ENCODE assay signal across 1 cellular context in the genomic region with DNA sequence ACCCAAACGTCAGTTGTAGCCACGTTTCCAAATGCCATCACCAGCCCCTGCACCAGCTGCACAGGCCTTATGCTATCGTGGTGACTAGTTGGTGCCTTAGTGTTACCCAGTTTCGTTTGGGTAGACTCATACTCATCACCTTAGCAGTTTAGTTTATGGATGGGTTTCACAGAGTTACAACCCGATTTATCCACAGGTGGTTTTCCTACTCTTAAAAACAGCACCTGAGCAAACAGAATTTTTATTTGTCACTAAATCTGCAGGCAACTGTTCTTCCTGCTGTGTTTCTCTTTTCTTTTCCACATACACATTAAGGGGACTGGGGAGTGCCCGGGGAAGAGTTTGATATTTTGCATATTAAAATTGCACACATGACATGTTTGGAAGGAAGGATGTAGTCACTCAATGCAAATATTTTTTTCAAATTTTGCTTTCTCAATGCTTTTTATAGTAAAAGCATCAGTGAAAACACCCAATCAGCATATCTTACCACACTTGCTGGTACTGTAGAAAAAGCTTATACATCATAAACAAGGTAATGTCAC.
A peak's percentile ranks its signal among the peaks of the same experiment; 100 is the strongest.
TF ChIP-seq lines count a peak whose summit lies in the region.

No MANE protein-coding gene starts in this region.

TF ChIP-seq in GM12878, 131 proteins besides CTCF, POLR2A, EP300 and RAD21 (continued from another document):
- TF ChIP-seq, protein P1, sequence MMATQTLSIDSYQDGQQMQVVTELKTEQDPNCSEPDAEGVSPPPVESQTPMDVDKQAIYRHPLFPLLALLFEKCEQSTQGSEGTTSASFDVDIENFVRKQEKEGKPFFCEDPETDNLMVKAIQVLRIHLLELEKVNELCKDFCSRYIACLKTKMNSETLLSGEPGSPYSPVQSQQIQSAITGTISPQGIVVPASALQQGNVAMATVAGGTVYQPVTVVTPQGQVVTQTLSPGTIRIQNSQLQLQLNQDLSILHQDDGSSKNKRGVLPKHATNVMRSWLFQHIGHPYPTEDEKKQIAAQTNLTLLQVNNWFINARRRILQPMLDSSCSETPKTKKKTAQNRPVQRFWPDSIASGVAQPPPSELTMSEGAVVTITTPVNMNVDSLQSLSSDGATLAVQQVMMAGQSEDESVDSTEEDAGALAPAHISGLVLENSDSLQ (IDR thresholded peaks at IDR 0.05), result peak; percentile 30; the same call in 1 of the 2 replicates
- TF ChIP-seq, protein P2, sequence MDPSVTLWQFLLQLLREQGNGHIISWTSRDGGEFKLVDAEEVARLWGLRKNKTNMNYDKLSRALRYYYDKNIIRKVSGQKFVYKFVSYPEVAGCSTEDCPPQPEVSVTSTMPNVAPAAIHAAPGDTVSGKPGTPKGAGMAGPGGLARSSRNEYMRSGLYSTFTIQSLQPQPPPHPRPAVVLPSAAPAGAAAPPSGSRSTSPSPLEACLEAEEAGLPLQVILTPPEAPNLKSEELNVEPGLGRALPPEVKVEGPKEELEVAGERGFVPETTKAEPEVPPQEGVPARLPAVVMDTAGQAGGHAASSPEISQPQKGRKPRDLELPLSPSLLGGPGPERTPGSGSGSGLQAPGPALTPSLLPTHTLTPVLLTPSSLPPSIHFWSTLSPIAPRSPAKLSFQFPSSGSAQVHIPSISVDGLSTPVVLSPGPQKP (IDR thresholded peaks at IDR 0.05; ENCODE audit: low read depth, low read length), result no peak
- TF ChIP-seq, protein P3, sequence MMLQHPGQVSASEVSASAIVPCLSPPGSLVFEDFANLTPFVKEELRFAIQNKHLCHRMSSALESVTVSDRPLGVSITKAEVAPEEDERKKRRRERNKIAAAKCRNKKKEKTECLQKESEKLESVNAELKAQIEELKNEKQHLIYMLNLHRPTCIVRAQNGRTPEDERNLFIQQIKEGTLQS (IDR thresholded peaks at IDR 0.05; ENCODE audit: borderline replicate concordance, extremely low read depth, low read depth, low read length), result no peak
- TF ChIP-seq, protein P4, sequence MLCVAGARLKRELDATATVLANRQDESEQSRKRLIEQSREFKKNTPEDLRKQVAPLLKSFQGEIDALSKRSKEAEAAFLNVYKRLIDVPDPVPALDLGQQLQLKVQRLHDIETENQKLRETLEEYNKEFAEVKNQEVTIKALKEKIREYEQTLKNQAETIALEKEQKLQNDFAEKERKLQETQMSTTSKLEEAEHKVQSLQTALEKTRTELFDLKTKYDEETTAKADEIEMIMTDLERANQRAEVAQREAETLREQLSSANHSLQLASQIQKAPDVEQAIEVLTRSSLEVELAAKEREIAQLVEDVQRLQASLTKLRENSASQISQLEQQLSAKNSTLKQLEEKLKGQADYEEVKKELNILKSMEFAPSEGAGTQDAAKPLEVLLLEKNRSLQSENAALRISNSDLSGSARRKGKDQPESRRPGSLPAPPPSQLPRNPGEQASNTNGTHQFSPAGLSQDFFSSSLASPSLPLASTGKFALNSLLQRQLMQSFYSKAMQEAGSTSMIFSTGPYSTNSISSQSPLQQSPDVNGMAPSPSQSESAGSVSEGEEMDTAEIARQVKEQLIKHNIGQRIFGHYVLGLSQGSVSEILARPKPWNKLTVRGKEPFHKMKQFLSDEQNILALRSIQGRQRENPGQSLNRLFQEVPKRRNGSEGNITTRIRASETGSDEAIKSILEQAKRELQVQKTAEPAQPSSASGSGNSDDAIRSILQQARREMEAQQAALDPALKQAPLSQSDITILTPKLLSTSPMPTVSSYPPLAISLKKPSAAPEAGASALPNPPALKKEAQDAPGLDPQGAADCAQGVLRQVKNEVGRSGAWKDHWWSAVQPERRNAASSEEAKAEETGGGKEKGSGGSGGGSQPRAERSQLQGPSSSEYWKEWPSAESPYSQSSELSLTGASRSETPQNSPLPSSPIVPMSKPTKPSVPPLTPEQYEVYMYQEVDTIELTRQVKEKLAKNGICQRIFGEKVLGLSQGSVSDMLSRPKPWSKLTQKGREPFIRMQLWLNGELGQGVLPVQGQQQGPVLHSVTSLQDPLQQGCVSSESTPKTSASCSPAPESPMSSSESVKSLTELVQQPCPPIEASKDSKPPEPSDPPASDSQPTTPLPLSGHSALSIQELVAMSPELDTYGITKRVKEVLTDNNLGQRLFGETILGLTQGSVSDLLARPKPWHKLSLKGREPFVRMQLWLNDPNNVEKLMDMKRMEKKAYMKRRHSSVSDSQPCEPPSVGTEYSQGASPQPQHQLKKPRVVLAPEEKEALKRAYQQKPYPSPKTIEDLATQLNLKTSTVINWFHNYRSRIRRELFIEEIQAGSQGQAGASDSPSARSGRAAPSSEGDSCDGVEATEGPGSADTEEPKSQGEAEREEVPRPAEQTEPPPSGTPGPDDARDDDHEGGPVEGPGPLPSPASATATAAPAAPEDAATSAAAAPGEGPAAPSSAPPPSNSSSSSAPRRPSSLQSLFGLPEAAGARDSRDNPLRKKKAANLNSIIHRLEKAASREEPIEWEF (IDR thresholded peaks at IDR 0.05; ENCODE audit: insufficient replicate concordance, low read depth, low read length), result no peak
- TF ChIP-seq ASH2L (IDR thresholded peaks at IDR 0.05; ENCODE audit: borderline replicate concordance, low read depth) (0 out of 2 replicates have a peak, but pooled peaks have one; percentile 21), KDM1A (IDR thresholded peaks at IDR 0.05; ENCODE audit: borderline replicate concordance) (no peak)
